In genomic region chr6:40350942-40351217, GRCh38 we compare ENCODE assay signal across 22 cellular contexts.
"Had no signal": no experiment of that assay in that cellular context is flagged by ENCODE, and none has a peak within 500 bp of the region (broad histone marks: within the 10 kb centered on the region; RNA-seq: fewer than 3 reads in every experiment).

No MANE protein-coding gene starts in this region.

- H3K9me3 ChIP-seq: esophagus squamous epithelium, ovary, psoas muscle, suprapubic skin, transverse colon had no signal

- H3K36me3 Mint-ChIP-seq: naive thymus-derived CD8-positive, alpha-beta T cell had no signal

- H3K27ac ChIP-seq: dorsolateral prefrontal cortex, esophagus squamous epithelium, ovary, psoas muscle, suprapubic skin, transverse colon had no signal

- H3K4me1 ChIP-seq: esophagus squamous epithelium, suprapubic skin, transverse colon had no signal

- DNase-seq: dorsolateral prefrontal cortex; effector CD8-positive, alpha-beta T cell; esophagus squamous epithelium; hypothalamus; mesenchymal stem cell; midbrain; naive thymus-derived CD8-positive, alpha-beta T cell; nephron progenitor cell; occipital lobe; ovary; posterior cingulate gyrus; psoas muscle; right cardiac atrium; small intestine; stimulated activated CD4-positive, alpha-beta T cell treated with anti-CD3 and anti-CD28 coated beads, Interleukin-1b, Interleukin-23, amount 100 ng/mL, for 48 hours; stimulated activated CD4-positive, alpha-beta T cell treated with anti-CD3 and anti-CD28 coated beads, Interleukin-4, amount 100 ng/mL, for 1 hour; stimulated activated CD8-positive, alpha-beta memory T cell treated with anti-CD3 and anti-CD28 coated beads, Interleukin-4, amount 100 ng/mL, for 48 hours; stimulated activated naive CD4-positive, alpha-beta T cell; stimulated activated naive CD8-positive, alpha-beta T cell treated with anti-CD3 and anti-CD28 coated beads, Interleukin-15, amount 100 ng/mL, for 72 hours; transverse colon had no signal

- H3K4me3 ChIP-seq: dorsolateral prefrontal cortex, esophagus squamous epithelium, ovary, psoas muscle, suprapubic skin, transverse colon had no signal

- H3K4me1 Mint-ChIP-seq: naive thymus-derived CD8-positive, alpha-beta T cell had no signal

- H3K4me3 Mint-ChIP-seq: naive thymus-derived CD8-positive, alpha-beta T cell; nephron progenitor cell; stimulated activated naive CD8-positive, alpha-beta T cell treated with anti-CD3 and anti-CD28 coated beads, Interleukin-15, amount 100 ng/mL, for 72 hours had no signal

- ATAC-seq: left lobe of liver; naive thymus-derived CD8-positive, alpha-beta T cell; psoas muscle; right cardiac atrium; stimulated activated naive CD8-positive, alpha-beta T cell treated with anti-CD3 and anti-CD28 coated beads, Interleukin-15, amount 100 ng/mL, for 72 hours had no signal

- H3K27me3 ChIP-seq: esophagus squamous epithelium, ovary, transverse colon had no signal

- H3K36me3 ChIP-seq: esophagus squamous epithelium, ovary, suprapubic skin, transverse colon had no signal

- H3K27ac Mint-ChIP-seq: naive thymus-derived CD8-positive, alpha-beta T cell; nephron progenitor cell; stimulated activated naive CD8-positive, alpha-beta T cell treated with anti-CD3 and anti-CD28 coated beads, Interleukin-15, amount 100 ng/mL, for 72 hours had no signal

- H3K9me3 Mint-ChIP-seq: naive thymus-derived CD8-positive, alpha-beta T cell; nephron progenitor cell; stimulated activated naive CD8-positive, alpha-beta T cell treated with anti-CD3 and anti-CD28 coated beads, Interleukin-15, amount 100 ng/mL, for 72 hours had no signal
